In the genomic region with DNA sequence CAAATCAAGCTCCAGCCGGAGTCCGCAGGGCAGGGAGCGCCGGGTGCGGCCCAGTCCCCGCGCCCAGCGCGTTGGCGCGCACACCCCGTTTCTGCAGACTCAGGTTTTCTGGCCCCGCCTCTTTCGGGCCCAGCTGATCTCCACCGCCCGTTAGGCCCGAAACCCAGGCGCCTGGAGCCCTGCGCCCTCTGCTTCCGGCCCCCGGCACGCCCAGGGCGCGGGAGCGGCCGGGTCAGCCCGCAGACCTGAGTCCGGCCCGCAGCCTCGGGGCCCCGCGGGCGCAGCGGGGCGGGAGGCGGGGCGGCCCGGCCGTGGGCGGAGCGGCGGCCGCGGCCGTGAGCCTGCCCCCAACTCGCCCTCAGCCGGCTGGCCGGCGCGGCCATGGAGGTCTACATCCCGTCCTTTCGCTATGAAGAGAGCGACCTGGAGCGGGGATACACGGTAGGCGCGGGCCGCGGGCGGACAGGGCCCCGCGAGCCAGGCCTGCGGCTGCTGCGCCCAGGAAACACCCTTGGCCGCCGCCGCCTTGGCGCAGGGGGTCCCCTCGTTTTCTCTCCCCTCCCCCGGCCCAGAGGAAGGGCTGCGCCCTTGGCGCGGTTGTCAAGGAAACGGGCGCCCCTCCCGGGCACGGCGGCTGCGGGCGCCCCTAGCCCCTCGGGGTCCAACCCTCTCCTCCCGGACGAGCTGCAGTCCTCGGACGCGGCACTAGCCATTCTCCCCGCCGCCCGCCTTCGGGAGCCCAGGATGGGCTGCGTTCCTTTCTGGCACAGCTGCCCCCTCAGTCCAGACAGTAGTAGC, we compare ENCODE assay signal across 8 cellular contexts. TPM values are rescaled to one million over a fixed set of nuclear protein-coding genes. Genes with fewer than 3 reads are reported as not detected.
A peak's percentile ranks its signal among the peaks of the same experiment; 100 is the strongest.
DNase-seq lines count a peak whose midpoint lies in the region; ATAC-seq lines count a peak whose summit lies in the region.

A gene with protein sequence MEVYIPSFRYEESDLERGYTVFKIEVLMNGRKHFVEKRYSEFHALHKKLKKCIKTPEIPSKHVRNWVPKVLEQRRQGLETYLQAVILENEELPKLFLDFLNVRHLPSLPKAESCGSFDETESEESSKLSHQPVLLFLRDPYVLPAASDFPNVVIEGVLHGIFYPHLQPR (plus strand): TSS at position 361 of the 798 bp plus-strand sequence. CDS start 21 bp downstream, at position 382.

- peak; percentile 85 for ATAC-seq in GM18517 (IDR thresholded peaks at IDR 0.05; ENCODE audit: unreplicated experiment)
- peak; percentile 83 for ATAC-seq in HG02981 (IDR thresholded peaks at IDR 0.05; ENCODE audit: unreplicated experiment)
- peak; percentile 91 for ATAC-seq in left colon

- peak; percentile 66 for DNase-seq in 8988T
- DNase-seq in NCI-H2227 treated with DMSO at 0.1 percent for 48 hours (lab: John Stamatoyannopoulos, UW) = peak; percentile 62
- peak; percentile 52 to 55 for DNase-seq in activated CD4-positive, alpha-beta T cell treated with anti-CD3 and anti-CD28 coated beads for 4 hours
- peak; percentile 61 for DNase-seq in dedifferentiated amniotic fluid mesenchymal stem cell (ENCODE audit: extremely low spot score)
- peak; percentile 87 to 92 for DNase-seq in left colon
- peak; percentile 30 to 56 (median 40) for DNase-seq in stimulated activated CD4-positive, alpha-beta T cell treated with anti-CD3 and anti-CD28 coated beads, Interleukin-1b, Interleukin-23, amount 100 ng/mL, for 24 hours (ENCODE audit: low read depth in 4 of 4, low spot score in 1 of 4)

- intact Hi-C loops in left colon (cut with DNase I, micrococcal nuclease) = no loop called here

RNA-seq across cellular contexts. Expression of the gene that starts here (rescaled TPM):
- total RNA-seq in left colon = 10 to 100 TPM; 20.8 to 21.7 TPM

Comparison
In these comparisons a context has a peak if more than half of its experiments do, and no peak if none do; other contexts are left out.
1. Peak in every context shown above with its lines: DNase-seq and ATAC-seq.
2. DNase-seq: peak in every context shown above with its lines; median percentile 90 in left colon; 66 in 8988T; 62 in NCI-H2227 treated with DMSO at 0.1 percent for 48 hours; 61 in dedifferentiated amniotic fluid mesenchymal stem cell; 54 in activated CD4-positive, alpha-beta T cell treated with anti-CD3 and anti-CD28 coated beads for 4 hours; 40 in stimulated activated CD4-positive, alpha-beta T cell treated with anti-CD3 and anti-CD28 coated beads, Interleukin-1b, Interleukin-23, amount 100 ng/mL, for 24 hours.